ENCODE assay signal across 8 cellular contexts in genomic region chr6:42453027-42453648, GRCh38. TPM values are rescaled to one million over a fixed set of nuclear protein-coding genes. Genes with fewer than 3 reads are reported as not detected.
DNase-seq lines count a peak whose midpoint lies in the region; ATAC-seq and TF ChIP-seq lines count a peak whose summit lies in the region.

No MANE protein-coding gene starts in this region.

- no peaks in the 10 kb centered on the region for H3K36me3 ChIP-seq in gastroesophageal sphincter
- no peaks in the 10 kb centered on the region for H3K36me3 ChIP-seq in thyroid gland

- peak overlapping the region; percentile 88 for H3K4me3 Mint-ChIP-seq in activated naive CD4-positive, alpha-beta T cell treated with anti-CD3 and anti-CD28 coated beads for 36 hours

- in situ Hi-C loops in Caki2 (cut with HindIII; ENCODE audit: low pct_unique_long_range_greater_than_20kb, low sequenced_read_pairs): no loop called here

- intact Hi-C loops in activated naive CD4-positive, alpha-beta T cell treated with anti-CD3 and anti-CD28 coated beads for 36 hours (cut with micrococcal nuclease): loop anchor here (5.0 to 10.0 kb wide), 3 partner anchors 94 to 668 kb away; partner anchors contain the start of genes MRPS10, PRICKLE4 and TOMM6
- intact Hi-C loops in thyroid gland (cut with DNase I): no loop called here

- CTCF ChIA-PET in activated naive CD4-positive, alpha-beta T cell treated with anti-CD3 and anti-CD28 coated beads for 36 hours (lab: Charles Lee): interaction anchor here (0.8 to 2.8 kb wide), 2 partner anchors 65 to 94 kb away, joined by 5 to 14 read pairs; no protein-coding TSS in a partner anchor

- H3K4me1 ChIP-seq in gastroesophageal sphincter (peaks cover 0 to 48% (median 5%) of the 10 kb centered on the region in 3 donors), thyroid gland (peaks cover 8 to 15% of the 10 kb centered on the region in 2 donors)

- peak; percentile 57 to 69 for TF ChIP-seq POLR2A in gastroesophageal sphincter (IDR thresholded peaks at IDR 0.05)
- peak in 1 of 2 donors; percentile 81 for TF ChIP-seq POLR2A in thyroid gland (IDR thresholded peaks at IDR 0.05)

- peak overlapping the region; percentile 81 for H3K27ac Mint-ChIP-seq in activated naive CD4-positive, alpha-beta T cell treated with anti-CD3 and anti-CD28 coated beads for 36 hours

- H3K27me3 Mint-ChIP-seq in activated naive CD4-positive, alpha-beta T cell treated with anti-CD3 and anti-CD28 coated beads for 36 hours (ENCODE audit: low read depth): peaks cover 7% of the 10 kb centered on the region

- peak overlapping the region; percentile 39 to 95 (median 89) for H3K27ac ChIP-seq in gastroesophageal sphincter
- H3K27ac ChIP-seq in thyroid gland: peak overlapping the region; percentile 53 to 89 (median 60)

- ATAC-seq in GM21576 (IDR thresholded peaks at IDR 0.05; ENCODE audit: unreplicated experiment) (peak; percentile 48), gastroesophageal sphincter (peak; percentile 90)

- no peaks in the 10 kb centered on the region for H3K27me3 ChIP-seq in gastroesophageal sphincter
- H3K27me3 ChIP-seq in thyroid gland: no peaks in the 10 kb centered on the region

- no peaks in the 10 kb centered on the region for H3K9me3 ChIP-seq in gastroesophageal sphincter
- H3K9me3 ChIP-seq in thyroid gland: no peaks in the 10 kb centered on the region

- no peak for TF ChIP-seq EP300 in gastroesophageal sphincter (IDR thresholded peaks at IDR 0.05)

- peak; percentile 88 for DNase-seq in Caki2 (ENCODE audit: low read depth)
- DNase-seq in M059J (ENCODE audit: low read depth): peak; percentile 93
- DNase-seq in SHP77 (lab: John Stamatoyannopoulos, UW): peak; percentile 73 to 81
- peak; percentile 87 for DNase-seq in activated naive CD4-positive, alpha-beta T cell treated with anti-CD3 and anti-CD28 coated beads for 36 hours
- peak; percentile 72 for DNase-seq in occipital lobe (lab: John Stamatoyannopoulos, UW)
- peak; percentile 88 to 90 for DNase-seq in thyroid gland

- H3K4me3 ChIP-seq in gastroesophageal sphincter (peak overlapping the region; percentile 56 to 91), thyroid gland (replicated peaks in 1 of 3) (peak overlapping the region; percentile 66 to 91 (median 72))

- TF ChIP-seq CTCF in gastroesophageal sphincter (IDR thresholded peaks at IDR 0.05): peak in 1 of 4 experiments; percentile 42
- no peak for TF ChIP-seq CTCF in thyroid gland (IDR thresholded peaks at IDR 0.05)

- whole genome bisulfite sequencing in gastroesophageal sphincter (ENCODE audit: low coverage in 1 of 2), 2 donors: 0% methylated on average over 6 of the region's 57 CpGs; no CpG with 5 or more reads in 1 of the 2 donors
- 2 to 3% methylated on average over 11 to 17 of the region's 57 CpGs for WGBS in thyroid gland, 2 donors

- H3K9me3 Mint-ChIP-seq in activated naive CD4-positive, alpha-beta T cell treated with anti-CD3 and anti-CD28 coated beads for 36 hours: no peaks in the 10 kb centered on the region

- no peaks in the 10 kb centered on the region for H3K36me3 Mint-ChIP-seq in activated naive CD4-positive, alpha-beta T cell treated with anti-CD3 and anti-CD28 coated beads for 36 hours (ENCODE audit: low read depth)

- H3K4me1 Mint-ChIP-seq in activated naive CD4-positive, alpha-beta T cell treated with anti-CD3 and anti-CD28 coated beads for 36 hours (ENCODE audit: low read depth): peaks cover 32% of the 10 kb centered on the region

RNA-seq across cellular contexts. Expression of gene TRERF1, which starts 1.4 kb away (rescaled TPM):
- 0.58 and 2.0 TPM in 2 replicates for total RNA-seq in Caki2 (2014; rRNA removed; shearing (Covaris generic); ENCODE audit: low replicate concordance)
- 6.2 and 8.5 TPM in 2 replicates for total RNA-seq in M059J (2014; rRNA removed; shearing (Covaris generic))
- total RNA-seq in activated naive CD4-positive, alpha-beta T cell treated with anti-CD3 and anti-CD28 coated beads for 36 hours: 1 to 10 TPM; 6.7 to 6.9 TPM
- total RNA-seq in gastroesophageal sphincter (1 to 10 TPM; 3.2 to 7.4 (median 5.4) TPM), occipital lobe (3.7 TPM), thyroid gland (1 to 10 TPM; 1.6 to 4.1 (median 2.6) TPM)

Comparison
In these comparisons a context has a peak if more than half of its experiments do, and no peak if none do; other contexts are left out.
1. Peak in every context shown above with its lines: DNase-seq, ATAC-seq, H3K4me3 ChIP-seq and H3K27ac ChIP-seq.